2 cellular contexts compared by ENCODE assay signal in the genomic region with DNA sequence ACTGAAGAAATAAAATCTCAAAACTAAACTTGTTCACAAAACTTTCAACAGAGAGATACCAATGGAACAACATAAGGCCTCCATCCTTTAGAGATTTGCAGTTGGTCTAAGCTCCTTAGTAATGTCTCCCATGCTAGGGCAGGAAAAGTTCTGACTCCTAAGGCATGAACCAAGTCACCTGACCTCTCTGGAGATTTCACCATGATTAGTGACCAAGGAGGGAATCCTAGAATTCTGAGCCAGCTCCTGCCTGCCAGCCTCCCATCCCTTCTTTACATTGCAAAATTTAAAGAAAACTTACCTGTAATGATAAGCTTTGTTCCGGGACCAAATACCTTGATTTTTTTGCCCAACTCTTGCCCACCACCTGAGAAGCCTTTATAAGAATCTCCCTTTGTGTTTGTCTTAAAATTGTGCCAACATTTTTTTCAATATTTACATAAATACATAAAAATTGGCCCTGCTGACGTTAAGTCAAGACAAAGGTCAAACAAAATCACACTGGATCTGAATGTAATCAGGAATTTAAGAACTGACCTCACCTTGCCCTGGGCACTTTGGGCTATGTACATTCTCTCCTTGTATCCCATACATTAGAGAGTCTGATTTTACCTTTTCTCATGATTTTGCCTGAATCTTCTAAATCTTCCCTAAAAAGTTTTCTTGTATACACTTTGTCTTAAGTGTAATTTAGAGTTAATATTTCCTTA.
TF ChIP-seq lines count a peak whose summit lies in the region.

A gene (minus strand): TSS at position 351 of the 710 bp plus-strand sequence.

TF ChIP-seq in GM23338, 12 proteins besides CTCF, POLR2A, EP300 and RAD21:
- TF ChIP-seq, protein P1, sequence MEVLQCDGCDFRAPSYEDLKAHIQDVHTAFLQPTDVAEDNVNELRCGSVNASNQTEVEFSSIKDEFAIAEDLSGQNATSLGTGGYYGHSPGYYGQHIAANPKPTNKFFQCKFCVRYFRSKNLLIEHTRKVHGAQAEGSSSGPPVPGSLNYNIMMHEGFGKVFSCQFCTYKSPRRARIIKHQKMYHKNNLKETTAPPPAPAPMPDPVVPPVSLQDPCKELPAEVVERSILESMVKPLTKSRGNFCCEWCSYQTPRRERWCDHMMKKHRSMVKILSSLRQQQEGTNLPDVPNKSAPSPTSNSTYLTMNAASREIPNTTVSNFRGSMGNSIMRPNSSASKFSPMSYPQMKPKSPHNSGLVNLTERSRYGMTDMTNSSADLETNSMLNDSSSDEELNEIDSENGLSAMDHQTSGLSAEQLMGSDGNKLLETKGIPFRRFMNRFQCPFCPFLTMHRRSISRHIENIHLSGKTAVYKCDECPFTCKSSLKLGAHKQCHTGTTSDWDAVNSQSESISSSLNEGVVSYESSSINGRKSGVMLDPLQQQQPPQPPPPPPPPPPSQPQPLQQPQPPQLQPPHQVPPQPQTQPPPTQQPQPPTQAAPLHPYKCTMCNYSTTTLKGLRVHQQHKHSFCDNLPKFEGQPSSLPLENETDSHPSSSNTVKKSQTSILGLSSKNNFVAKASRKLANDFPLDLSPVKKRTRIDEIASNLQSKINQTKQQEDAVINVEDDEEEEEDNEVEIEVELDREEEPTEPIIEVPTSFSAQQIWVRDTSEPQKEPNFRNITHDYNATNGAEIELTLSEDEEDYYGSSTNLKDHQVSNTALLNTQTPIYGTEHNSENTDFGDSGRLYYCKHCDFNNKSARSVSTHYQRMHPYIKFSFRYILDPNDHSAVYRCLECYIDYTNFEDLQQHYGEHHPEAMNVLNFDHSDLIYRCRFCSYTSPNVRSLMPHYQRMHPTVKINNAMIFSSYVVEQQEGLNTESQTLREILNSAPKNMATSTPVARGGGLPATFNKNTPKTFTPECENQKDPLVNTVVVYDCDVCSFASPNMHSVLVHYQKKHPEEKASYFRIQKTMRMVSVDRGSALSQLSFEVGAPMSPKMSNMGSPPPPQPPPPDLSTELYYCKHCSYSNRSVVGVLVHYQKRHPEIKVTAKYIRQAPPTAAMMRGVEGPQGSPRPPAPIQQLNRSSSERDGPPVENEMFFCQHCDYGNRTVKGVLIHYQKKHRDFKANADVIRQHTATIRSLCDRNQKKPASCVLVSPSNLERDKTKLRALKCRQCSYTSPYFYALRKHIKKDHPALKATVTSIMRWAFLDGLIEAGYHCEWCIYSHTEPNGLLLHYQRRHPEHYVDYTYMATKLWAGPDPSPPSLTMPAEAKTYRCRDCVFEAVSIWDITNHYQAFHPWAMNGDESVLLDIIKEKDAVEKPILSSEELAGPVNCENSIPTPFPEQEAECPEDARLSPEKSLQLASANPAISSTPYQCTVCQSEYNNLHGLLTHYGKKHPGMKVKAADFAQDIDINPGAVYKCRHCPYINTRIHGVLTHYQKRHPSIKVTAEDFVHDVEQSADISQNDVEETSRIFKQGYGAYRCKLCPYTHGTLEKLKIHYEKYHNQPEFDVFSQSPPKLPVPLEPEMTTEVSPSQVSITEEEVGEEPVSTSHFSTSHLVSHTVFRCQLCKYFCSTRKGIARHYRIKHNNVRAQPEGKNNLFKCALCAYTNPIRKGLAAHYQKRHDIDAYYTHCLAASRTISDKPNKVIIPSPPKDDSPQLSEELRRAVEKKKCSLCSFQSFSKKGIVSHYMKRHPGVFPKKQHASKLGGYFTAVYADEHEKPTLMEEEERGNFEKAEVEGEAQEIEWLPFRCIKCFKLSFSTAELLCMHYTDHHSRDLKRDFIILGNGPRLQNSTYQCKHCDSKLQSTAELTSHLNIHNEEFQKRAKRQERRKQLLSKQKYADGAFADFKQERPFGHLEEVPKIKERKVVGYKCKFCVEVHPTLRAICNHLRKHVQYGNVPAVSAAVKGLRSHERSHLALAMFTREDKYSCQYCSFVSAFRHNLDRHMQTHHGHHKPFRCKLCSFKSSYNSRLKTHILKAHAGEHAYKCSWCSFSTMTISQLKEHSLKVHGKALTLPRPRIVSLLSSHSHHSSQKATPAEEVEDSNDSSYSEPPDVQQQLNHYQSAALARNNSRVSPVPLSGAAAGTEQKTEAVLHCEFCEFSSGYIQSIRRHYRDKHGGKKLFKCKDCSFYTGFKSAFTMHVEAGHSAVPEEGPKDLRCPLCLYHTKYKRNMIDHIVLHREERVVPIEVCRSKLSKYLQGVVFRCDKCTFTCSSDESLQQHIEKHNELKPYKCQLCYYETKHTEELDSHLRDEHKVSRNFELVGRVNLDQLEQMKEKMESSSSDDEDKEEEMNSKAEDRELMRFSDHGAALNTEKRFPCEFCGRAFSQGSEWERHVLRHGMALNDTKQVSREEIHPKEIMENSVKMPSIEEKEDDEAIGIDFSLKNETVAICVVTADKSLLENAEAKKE (CRISPR knock-in tag; IDR thresholded peaks at IDR 0.05): no peak
- no peak for TF ChIP-seq JUNB (IDR thresholded peaks at IDR 0.05; ENCODE audit: unreplicated experiment)
- TF ChIP-seq, protein P2, sequence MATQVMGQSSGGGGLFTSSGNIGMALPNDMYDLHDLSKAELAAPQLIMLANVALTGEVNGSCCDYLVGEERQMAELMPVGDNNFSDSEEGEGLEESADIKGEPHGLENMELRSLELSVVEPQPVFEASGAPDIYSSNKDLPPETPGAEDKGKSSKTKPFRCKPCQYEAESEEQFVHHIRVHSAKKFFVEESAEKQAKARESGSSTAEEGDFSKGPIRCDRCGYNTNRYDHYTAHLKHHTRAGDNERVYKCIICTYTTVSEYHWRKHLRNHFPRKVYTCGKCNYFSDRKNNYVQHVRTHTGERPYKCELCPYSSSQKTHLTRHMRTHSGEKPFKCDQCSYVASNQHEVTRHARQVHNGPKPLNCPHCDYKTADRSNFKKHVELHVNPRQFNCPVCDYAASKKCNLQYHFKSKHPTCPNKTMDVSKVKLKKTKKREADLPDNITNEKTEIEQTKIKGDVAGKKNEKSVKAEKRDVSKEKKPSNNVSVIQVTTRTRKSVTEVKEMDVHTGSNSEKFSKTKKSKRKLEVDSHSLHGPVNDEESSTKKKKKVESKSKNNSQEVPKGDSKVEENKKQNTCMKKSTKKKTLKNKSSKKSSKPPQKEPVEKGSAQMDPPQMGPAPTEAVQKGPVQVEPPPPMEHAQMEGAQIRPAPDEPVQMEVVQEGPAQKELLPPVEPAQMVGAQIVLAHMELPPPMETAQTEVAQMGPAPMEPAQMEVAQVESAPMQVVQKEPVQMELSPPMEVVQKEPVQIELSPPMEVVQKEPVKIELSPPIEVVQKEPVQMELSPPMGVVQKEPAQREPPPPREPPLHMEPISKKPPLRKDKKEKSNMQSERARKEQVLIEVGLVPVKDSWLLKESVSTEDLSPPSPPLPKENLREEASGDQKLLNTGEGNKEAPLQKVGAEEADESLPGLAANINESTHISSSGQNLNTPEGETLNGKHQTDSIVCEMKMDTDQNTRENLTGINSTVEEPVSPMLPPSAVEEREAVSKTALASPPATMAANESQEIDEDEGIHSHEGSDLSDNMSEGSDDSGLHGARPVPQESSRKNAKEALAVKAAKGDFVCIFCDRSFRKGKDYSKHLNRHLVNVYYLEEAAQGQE (IDR thresholded peaks at IDR 0.05; ENCODE audit: unreplicated experiment): no peak

TF ChIP-seq in HepG2, 621 proteins besides CTCF, POLR2A, EP300 and RAD21:
- TF ChIP-seq, protein P3, sequence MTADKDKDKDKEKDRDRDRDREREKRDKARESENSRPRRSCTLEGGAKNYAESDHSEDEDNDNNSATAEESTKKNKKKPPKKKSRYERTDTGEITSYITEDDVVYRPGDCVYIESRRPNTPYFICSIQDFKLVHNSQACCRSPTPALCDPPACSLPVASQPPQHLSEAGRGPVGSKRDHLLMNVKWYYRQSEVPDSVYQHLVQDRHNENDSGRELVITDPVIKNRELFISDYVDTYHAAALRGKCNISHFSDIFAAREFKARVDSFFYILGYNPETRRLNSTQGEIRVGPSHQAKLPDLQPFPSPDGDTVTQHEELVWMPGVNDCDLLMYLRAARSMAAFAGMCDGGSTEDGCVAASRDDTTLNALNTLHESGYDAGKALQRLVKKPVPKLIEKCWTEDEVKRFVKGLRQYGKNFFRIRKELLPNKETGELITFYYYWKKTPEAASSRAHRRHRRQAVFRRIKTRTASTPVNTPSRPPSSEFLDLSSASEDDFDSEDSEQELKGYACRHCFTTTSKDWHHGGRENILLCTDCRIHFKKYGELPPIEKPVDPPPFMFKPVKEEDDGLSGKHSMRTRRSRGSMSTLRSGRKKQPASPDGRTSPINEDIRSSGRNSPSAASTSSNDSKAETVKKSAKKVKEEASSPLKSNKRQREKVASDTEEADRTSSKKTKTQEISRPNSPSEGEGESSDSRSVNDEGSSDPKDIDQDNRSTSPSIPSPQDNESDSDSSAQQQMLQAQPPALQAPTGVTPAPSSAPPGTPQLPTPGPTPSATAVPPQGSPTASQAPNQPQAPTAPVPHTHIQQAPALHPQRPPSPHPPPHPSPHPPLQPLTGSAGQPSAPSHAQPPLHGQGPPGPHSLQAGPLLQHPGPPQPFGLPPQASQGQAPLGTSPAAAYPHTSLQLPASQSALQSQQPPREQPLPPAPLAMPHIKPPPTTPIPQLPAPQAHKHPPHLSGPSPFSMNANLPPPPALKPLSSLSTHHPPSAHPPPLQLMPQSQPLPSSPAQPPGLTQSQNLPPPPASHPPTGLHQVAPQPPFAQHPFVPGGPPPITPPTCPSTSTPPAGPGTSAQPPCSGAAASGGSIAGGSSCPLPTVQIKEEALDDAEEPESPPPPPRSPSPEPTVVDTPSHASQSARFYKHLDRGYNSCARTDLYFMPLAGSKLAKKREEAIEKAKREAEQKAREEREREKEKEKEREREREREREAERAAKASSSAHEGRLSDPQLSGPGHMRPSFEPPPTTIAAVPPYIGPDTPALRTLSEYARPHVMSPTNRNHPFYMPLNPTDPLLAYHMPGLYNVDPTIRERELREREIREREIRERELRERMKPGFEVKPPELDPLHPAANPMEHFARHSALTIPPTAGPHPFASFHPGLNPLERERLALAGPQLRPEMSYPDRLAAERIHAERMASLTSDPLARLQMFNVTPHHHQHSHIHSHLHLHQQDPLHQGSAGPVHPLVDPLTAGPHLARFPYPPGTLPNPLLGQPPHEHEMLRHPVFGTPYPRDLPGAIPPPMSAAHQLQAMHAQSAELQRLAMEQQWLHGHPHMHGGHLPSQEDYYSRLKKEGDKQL (CRISPR knock-in tag; IDR thresholded peaks at IDR 0.05; ENCODE audit: low read depth): no peak
- TF ChIP-seq FLYWCH1 (CRISPR knock-in tag; IDR thresholded peaks at IDR 0.05) (no peak), ZNF441 (CRISPR knock-in tag; IDR thresholded peaks at IDR 0.05; ENCODE audit: borderline replicate concordance) (no peak), PPARG (CRISPR knock-in tag; conservative IDR thresholded peaks at IDR 0.05) (no peak), ZFP36 (IDR thresholded peaks at IDR 0.05; ENCODE audit: borderline replicate concordance, low read depth, low read length, partially characterized antibody) (no peak), ZNF484 (CRISPR knock-in tag; IDR thresholded peaks at IDR 0.05; ENCODE audit: borderline replicate concordance, low read depth) (no peak), TBP (CRISPR knock-in tag; IDR thresholded peaks at IDR 0.05) (no peak), MAFF (IDR thresholded peaks at IDR 0.05; ENCODE audit: low read depth, low read length) (no peak), DNMT3B (CRISPR knock-in tag; conservative IDR thresholded peaks at IDR 0.05) (no peak), ZC3H13 (CRISPR knock-in tag; IDR thresholded peaks at IDR 0.05) (no peak), ZNF83 (CRISPR knock-in tag; IDR thresholded peaks at IDR 0.05; ENCODE audit: borderline replicate concordance) (no peak), ATF7 (IDR thresholded peaks at IDR 0.05) (no peak), ATF7 (CRISPR knock-in tag; IDR thresholded peaks at IDR 0.05) (no peak), ZNF430 (CRISPR knock-in tag; IDR thresholded peaks at IDR 0.05) (no peak), NCOA1 (CRISPR knock-in tag; IDR thresholded peaks at IDR 0.05) (no peak), HMG20A (CRISPR knock-in tag; IDR thresholded peaks at IDR 0.05; ENCODE audit: borderline replicate concordance) (no peak)
- TF ChIP-seq, protein P4, sequence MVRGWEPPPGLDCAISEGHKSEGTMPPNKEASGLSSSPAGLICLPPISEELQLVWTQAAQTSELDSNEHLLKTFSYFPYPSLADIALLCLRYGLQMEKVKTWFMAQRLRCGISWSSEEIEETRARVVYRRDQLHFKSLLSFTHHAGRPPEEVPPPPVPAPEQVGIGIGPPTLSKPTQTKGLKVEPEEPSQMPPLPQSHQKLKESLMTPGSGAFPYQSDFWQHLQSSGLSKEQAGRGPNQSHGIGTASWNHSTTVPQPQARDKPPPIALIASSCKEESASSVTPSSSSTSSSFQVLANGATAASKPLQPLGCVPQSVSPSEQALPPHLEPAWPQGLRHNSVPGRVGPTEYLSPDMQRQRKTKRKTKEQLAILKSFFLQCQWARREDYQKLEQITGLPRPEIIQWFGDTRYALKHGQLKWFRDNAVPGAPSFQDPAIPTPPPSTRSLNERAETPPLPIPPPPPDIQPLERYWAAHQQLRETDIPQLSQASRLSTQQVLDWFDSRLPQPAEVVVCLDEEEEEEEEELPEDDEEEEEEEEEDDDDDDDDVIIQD (CRISPR knock-in tag; IDR thresholded peaks at IDR 0.05; ENCODE audit: low read depth): no peak
- TF ChIP-seq, protein P5, sequence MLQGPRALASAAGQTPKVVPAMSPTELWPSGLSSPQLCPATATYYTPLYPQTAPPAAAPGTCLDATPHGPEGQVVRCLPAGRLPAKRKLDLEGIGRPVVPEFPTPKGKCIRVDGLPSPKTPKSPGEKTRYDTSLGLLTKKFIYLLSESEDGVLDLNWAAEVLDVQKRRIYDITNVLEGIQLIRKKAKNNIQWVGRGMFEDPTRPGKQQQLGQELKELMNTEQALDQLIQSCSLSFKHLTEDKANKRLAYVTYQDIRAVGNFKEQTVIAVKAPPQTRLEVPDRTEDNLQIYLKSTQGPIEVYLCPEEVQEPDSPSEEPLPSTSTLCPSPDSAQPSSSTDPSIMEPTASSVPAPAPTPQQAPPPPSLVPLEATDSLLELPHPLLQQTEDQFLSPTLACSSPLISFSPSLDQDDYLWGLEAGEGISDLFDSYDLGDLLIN (CRISPR knock-in tag; IDR thresholded peaks at IDR 0.05; ENCODE audit: borderline replicate concordance): no peak
- TF ChIP-seq, protein P6, sequence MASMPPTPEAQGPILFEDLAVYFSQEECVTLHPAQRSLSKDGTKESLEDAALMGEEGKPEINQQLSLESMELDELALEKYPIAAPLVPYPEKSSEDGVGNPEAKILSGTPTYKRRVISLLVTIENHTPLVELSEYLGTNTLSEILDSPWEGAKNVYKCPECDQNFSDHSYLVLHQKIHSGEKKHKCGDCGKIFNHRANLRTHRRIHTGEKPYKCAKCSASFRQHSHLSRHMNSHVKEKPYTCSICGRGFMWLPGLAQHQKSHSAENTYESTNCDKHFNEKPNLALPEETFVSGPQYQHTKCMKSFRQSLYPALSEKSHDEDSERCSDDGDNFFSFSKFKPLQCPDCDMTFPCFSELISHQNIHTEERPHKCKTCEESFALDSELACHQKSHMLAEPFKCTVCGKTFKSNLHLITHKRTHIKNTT (CRISPR knock-in tag; IDR thresholded peaks at IDR 0.05): no peak
- TF ChIP-seq, protein P7, sequence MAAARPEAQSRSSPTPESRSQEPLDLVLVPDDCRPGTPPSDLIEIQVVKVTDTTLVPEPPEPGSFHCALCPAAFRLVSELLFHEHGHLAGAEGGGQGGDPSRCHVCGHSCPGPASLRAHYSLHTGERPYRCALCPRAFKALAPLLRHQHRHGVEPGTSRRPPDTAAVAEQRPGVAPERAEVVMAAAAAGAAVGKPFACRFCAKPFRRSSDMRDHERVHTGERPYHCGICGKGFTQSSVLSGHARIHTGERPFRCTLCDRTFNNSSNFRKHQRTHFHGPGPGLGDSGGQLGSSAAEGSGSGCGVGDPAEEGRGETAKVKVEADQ (CRISPR knock-in tag; IDR thresholded peaks at IDR 0.05; ENCODE audit: borderline replicate concordance): no peak
TF ChIP-seq in HepG2: peak in this region for 0.
